ENCODE assay signal across 10 cellular contexts in genomic region chr10:16967000-16967865, GRCh38.
A peak's percentile ranks its signal among the peaks of the same experiment; 100 is the strongest.
DNase-seq lines count a peak whose midpoint lies in the region; ATAC-seq and TF ChIP-seq lines count a peak whose summit lies in the region.
"Had no signal": no experiment of that assay in that cellular context is flagged by ENCODE, and none has a peak within 500 bp of the region (broad histone marks: within the 10 kb centered on the region; RNA-seq: fewer than 3 reads in every experiment).

No MANE protein-coding gene starts in this region.

- H3K27me3 ChIP-seq in mucosa of rectum (ENCODE audit: control insufficient read depth in 2 of 2, insufficient read depth in 2 of 2, low read length in 2 of 2): no peaks in the 10 kb centered on the region

- no peaks in the 10 kb centered on the region for H3K27me3 Mint-ChIP-seq in central memory CD8-positive, alpha-beta T cell

- H3K4me3 ChIP-seq in HEK293 (ENCODE audit: low read depth, low read length) (no peak overlapping the region), mucosa of rectum (ENCODE audit: low read length in 2 of 2) (peak overlapping the region in 1 of 2 donors; percentile 25)

- H3K36me3 Mint-ChIP-seq in central memory CD8-positive, alpha-beta T cell (ENCODE audit: insufficient read depth): no peaks in the 10 kb centered on the region
- H3K36me3 Mint-ChIP-seq: stimulated activated naive B cell treated with anti-CD40 and anti-IgM and Interleukin-4, amounts not matched to agents 10 μg/mL and 1 μg/mL and 100 μg/mL, for 72 hours had no signal

- H3K4me1 ChIP-seq in HEK293 (ENCODE audit: control insufficient read depth, insufficient read depth, low read length): no peaks in the 10 kb centered on the region
- H3K4me1 ChIP-seq in mucosa of rectum (ENCODE audit: control insufficient read depth in 2 of 2, insufficient read depth in 2 of 2, low read length in 2 of 2): peaks cover 0 to 8% of the 10 kb centered on the region in 2 donors

- POLR2A ChIA-PET in HEK293 (lab: Yijun Ruan, JAX): interaction anchor here (1.7 kb wide), 1 partner anchor 262 kb away, joined by 6 read pairs; no protein-coding TSS in a partner anchor

- no peak overlapping the region for H3K27ac ChIP-seq in HEK293 (ENCODE audit: extremely low read depth, low read depth, low read length)
- peak overlapping the region; percentile 57 to 59 for H3K27ac ChIP-seq in mucosa of rectum (ENCODE audit: low read depth in 2 of 2, low read length in 2 of 2)

- H3K9me3 ChIP-seq in HEK293 (ENCODE audit: control insufficient read depth, insufficient read depth, low read depth, low read length) (no peaks in the 10 kb centered on the region), mucosa of rectum (ENCODE audit: control insufficient read depth in 2 of 2, low read length in 2 of 2) (no peaks in the 10 kb centered on the region)

- peak; percentile 53 for DNase-seq in ACHN
- no peak for DNase-seq in central memory CD8-positive, alpha-beta T cell (ENCODE audit: low spot score in 2 of 2)
- no peak for DNase-seq in NK-92 (lab: John Stamatoyannopoulos, UW; ENCODE audit: unreplicated experiment)
- no peak for DNase-seq in NCI-H69 (lab: John Stamatoyannopoulos, UW)
- DNase-seq in medulla oblongata (ENCODE audit: extremely low spot score): no peak
- DNase-seq: amygdala; stimulated activated naive B cell treated with anti-CD40 and anti-IgM and Interleukin-4, amounts not matched to agents 10 μg/mL and 1 μg/mL and 100 μg/mL, for 72 hours had no signal

- peaks cover 9% of the 10 kb centered on the region for H3K4me1 Mint-ChIP-seq in central memory CD8-positive, alpha-beta T cell
- H3K4me1 Mint-ChIP-seq: stimulated activated naive B cell treated with anti-CD40 and anti-IgM and Interleukin-4, amounts not matched to agents 10 μg/mL and 1 μg/mL and 100 μg/mL, for 72 hours had no signal

- no peak for ATAC-seq in central memory CD8-positive, alpha-beta T cell (replicated peaks; ENCODE audit: extremely low read depth, poor library complexity, severe bottlenecking)
- no peak for ATAC-seq in GM19463 (IDR thresholded peaks at IDR 0.05; ENCODE audit: unreplicated experiment)
- ATAC-seq: stimulated activated naive B cell treated with anti-CD40 and anti-IgM and Interleukin-4, amounts not matched to agents 10 μg/mL and 1 μg/mL and 100 μg/mL, for 72 hours had no signal

- H3K9me3 Mint-ChIP-seq in central memory CD8-positive, alpha-beta T cell: no peaks in the 10 kb centered on the region
- H3K9me3 Mint-ChIP-seq: stimulated activated naive B cell treated with anti-CD40 and anti-IgM and Interleukin-4, amounts not matched to agents 10 μg/mL and 1 μg/mL and 100 μg/mL, for 72 hours had no signal

- CTCF ChIA-PET in HEK293 (lab: Yijun Ruan, JAX): interaction anchor here (0.7 kb wide), 1 partner anchor 181 kb away, joined by 8 read pairs; no protein-coding TSS in a partner anchor

- TF ChIP-seq CTCF in HEK293 (tag by site-specific recombination; IDR thresholded peaks at IDR 0.05): no peak

- H3K27ac Mint-ChIP-seq in central memory CD8-positive, alpha-beta T cell (ENCODE audit: low read depth): peak overlapping the region; percentile 52
- H3K27ac Mint-ChIP-seq: stimulated activated naive B cell treated with anti-CD40 and anti-IgM and Interleukin-4, amounts not matched to agents 10 μg/mL and 1 μg/mL and 100 μg/mL, for 72 hours had no signal

- H3K4me3 Mint-ChIP-seq in central memory CD8-positive, alpha-beta T cell: no peak overlapping the region
- H3K4me3 Mint-ChIP-seq: stimulated activated naive B cell treated with anti-CD40 and anti-IgM and Interleukin-4, amounts not matched to agents 10 μg/mL and 1 μg/mL and 100 μg/mL, for 72 hours had no signal

- in situ Hi-C loops in ACHN (cut with HindIII; ENCODE audit: low pct_ligation_motif_present, low pct_unique_long_range_greater_than_20kb, low sequenced_read_pairs): no loop called here

- H3K36me3 ChIP-seq in HEK293 (ENCODE audit: control insufficient read depth in 2 of 2, insufficient read depth in 1 of 2, low read length in 2 of 2): no peaks in the 10 kb centered on the region
- no peaks in the 10 kb centered on the region for H3K36me3 ChIP-seq in mucosa of rectum (ENCODE audit: control insufficient read depth in 2 of 2, insufficient read depth in 2 of 2, low read length in 2 of 2)

- peak overlapping the region; percentile 26 to 29 for H3K9ac ChIP-seq in mucosa of rectum (ENCODE audit: low read depth in 1 of 2, low read length in 2 of 2)

TF ChIP-seq in HEK293, 187 proteins besides CTCF, POLR2A, EP300 and RAD21:
- no peak for TF ChIP-seq ZNF214 (tag by site-specific recombination; IDR thresholded peaks at IDR 0.05; ENCODE audit: borderline replicate concordance)
- TF ChIP-seq ZNF660 (tag by site-specific recombination; IDR thresholded peaks at IDR 0.05): no peak
- TF ChIP-seq ZNF366 (tag by site-specific recombination; conservative IDR thresholded peaks at IDR 0.05): peak; percentile 79
- peak; percentile 91 for TF ChIP-seq PRDM1 (tag by site-specific recombination; IDR thresholded peaks at IDR 0.05)
- no peak for TF ChIP-seq ZNF677 (tag by site-specific recombination; IDR thresholded peaks at IDR 0.05)
- TF ChIP-seq YY2 (tag by site-specific recombination; IDR thresholded peaks at IDR 0.05): no peak
